ENCODE assay signal across 8 cellular contexts in the genomic region with DNA sequence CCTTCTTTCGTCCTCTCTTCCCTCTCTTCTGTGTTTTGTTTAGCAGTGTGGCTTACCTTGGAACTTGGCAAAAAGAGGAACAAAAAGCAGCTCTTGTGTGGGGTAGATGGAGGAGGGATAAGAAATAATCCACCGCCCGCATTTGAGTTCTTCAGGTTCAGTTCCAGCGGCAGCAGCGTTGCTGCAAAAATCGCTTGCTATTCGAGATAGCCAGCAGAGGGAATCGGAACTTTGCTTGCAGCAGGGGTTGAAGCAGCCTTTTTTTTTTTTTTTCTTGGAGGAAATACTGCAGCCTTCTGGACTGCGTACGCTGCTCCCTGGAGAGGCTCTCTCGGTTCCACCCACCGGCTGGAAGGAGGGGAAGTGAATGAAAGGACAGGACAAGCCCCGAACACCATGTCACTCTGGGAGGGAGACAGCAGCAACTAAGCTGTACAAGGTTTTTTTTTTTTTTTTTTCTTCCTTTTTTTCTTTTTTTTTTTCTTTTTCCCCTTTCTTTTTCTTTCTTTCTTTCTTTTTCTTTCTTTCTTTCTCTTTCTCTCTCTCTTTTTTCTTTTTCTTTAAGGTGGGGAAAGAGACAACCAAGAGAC. TPM values are rescaled to one million over a fixed set of nuclear protein-coding genes. Genes with fewer than 3 reads are reported as not detected.
DNase-seq lines count a peak whose midpoint lies in the region; ATAC-seq and TF ChIP-seq lines count a peak whose summit lies in the region.

A gene (plus strand): TSS at position 397 of the 590 bp plus-strand sequence.

- peak; percentile 90 for DNase-seq in A172 (ENCODE audit: low spot score)
- DNase-seq in G401 (ENCODE audit: low spot score): peak; percentile 29
- DNase-seq in T47D (ENCODE audit: low read depth in 1 of 2, low spot score in 1 of 2): peak; percentile 11 to 73
- DNase-seq in iPS DF 4.7 (ENCODE audit: extremely low read depth, low spot score): peak; percentile 46
- peak; percentile 89 for DNase-seq in pulmonary artery endothelial cell (ENCODE audit: low read depth, low spot score)

- no peaks in the 10 kb centered on the region for H3K27me3 ChIP-seq in OCI-LY1 (ENCODE audit: insufficient read depth, low read length)

- H3K79me2 ChIP-seq in OCI-LY1 (ENCODE audit: insufficient read depth, low read length): peaks cover 39% of the 10 kb centered on the region

- H4K20me1 ChIP-seq in OCI-LY1 (ENCODE audit: insufficient read depth, low read length): no peaks in the 10 kb centered on the region

- ATAC-seq in HG02759 (IDR thresholded peaks at IDR 0.05; ENCODE audit: unreplicated experiment): peak; percentile 41
- no peak for ATAC-seq in HG03025 (IDR thresholded peaks at IDR 0.05; ENCODE audit: low FRiP score, unreplicated experiment)

- peak within 1 kb of the TSS; percentile 98 for H3K4me2 ChIP-seq in OCI-LY1 (ENCODE audit: low read length)

- no peaks in the 10 kb centered on the region for H3K36me3 ChIP-seq in OCI-LY1 (ENCODE audit: insufficient read depth, low read length)

- no peaks in the 10 kb centered on the region for H3K9me3 ChIP-seq in OCI-LY1 (ENCODE audit: low read length)

- H3K9me2 ChIP-seq in OCI-LY1 (ENCODE audit: low read depth, low read length): no peaks in the 10 kb centered on the region

- peaks cover 51% of the 10 kb centered on the region for H3K4me1 ChIP-seq in OCI-LY1 (ENCODE audit: insufficient read depth, low read length, severe bottlenecking)

- no peak within 1 kb of the TSS for H2AFZ ChIP-seq in OCI-LY1 (ENCODE audit: low read length)

- peak within 1 kb of the TSS; percentile 93 for H3K9ac ChIP-seq in OCI-LY1 (ENCODE audit: low read length)

- H3F3A ChIP-seq in OCI-LY1 (ENCODE audit: insufficient read depth, low read length): no peaks in the 10 kb centered on the region

- peak within 1 kb of the TSS; percentile 81 for H3K4me3 ChIP-seq in OCI-LY1 (ENCODE audit: low read depth, low read length, poor library complexity, severe bottlenecking)

- TF ChIP-seq CTCF in OCI-LY1 (IDR thresholded peaks at IDR 0.05; ENCODE audit: low read length): peak; percentile 48

- in situ Hi-C loops in G401 (cut with HindIII; ENCODE audit: low sequenced_read_pairs): no loop called here
- in situ Hi-C loops in T47D (cut with HindIII; ENCODE audit: low pct_unique_long_range_greater_than_20kb, low sequenced_read_pairs): no loop called here

- peak within 1 kb of the TSS; percentile 91 for H3K27ac ChIP-seq in OCI-LY1 (ENCODE audit: low read depth, low read length, poor library complexity, severe bottlenecking)

RNA-seq across cellular contexts. Expression of the gene that starts here (rescaled TPM):
- total RNA-seq in A172 (2014; rRNA removed; shearing (Covaris generic)): 12.3 and 14.9 TPM in 2 replicates
- 0.20 and 2.3 TPM in 2 replicates for total RNA-seq in G401 (2014; rRNA removed; shearing (Covaris generic))
- total RNA-seq in pulmonary artery endothelial cell: 49.5 and 56.3 TPM in 2 replicates

Comparison
In these comparisons a context has a peak if more than half of its experiments do, and no peak if none do; other contexts are left out.
1. DNase-seq: peak in every context shown above with its lines; median percentile 90 in A172; 89 in pulmonary artery endothelial cell; 46 in iPS DF 4.7; 42 in T47D; 29 in G401.